ENCODE assay signal across 20 cellular contexts in genomic region chr13:65889368-65889767, GRCh38.
A peak's percentile ranks its signal among the peaks of the same experiment; 100 is the strongest.
DNase-seq lines count a peak whose midpoint lies in the region; ATAC-seq and TF ChIP-seq lines count a peak whose summit lies in the region.
"Had no signal": no experiment of that assay in that cellular context is flagged by ENCODE, and none has a peak within 500 bp of the region (broad histone marks: within the 10 kb centered on the region; RNA-seq: fewer than 3 reads in every experiment).

No MANE protein-coding gene starts in this region.

- 76% methylated on average over 5 of the region's 5 CpGs for WGBS in SK-N-SH (ENCODE audit: low lambda C conversion rate)

- no peak overlapping the region for H2AFZ ChIP-seq in SK-N-SH (ENCODE audit: low read depth)

- no peak for TF ChIP-seq EP300 in SK-N-SH (IDR thresholded peaks at IDR 0.05; ENCODE audit: borderline replicate concordance in 1 of 2, low read depth in 1 of 2, low read length in 1 of 2)

- H3K9ac ChIP-seq in SK-N-SH: no peak overlapping the region

- 0 out of 2 replicates have a peak, but pooled peaks cover 5% of the 10 kb centered on the region for H3K9me3 Mint-ChIP-seq in WTC11
- no peaks in the 10 kb centered on the region for H3K9me3 Mint-ChIP-seq in Caco-2 (ENCODE audit: unreplicated experiment)
- peaks cover 3% of the 10 kb centered on the region for H3K9me3 Mint-ChIP-seq in natural killer cell treated with Interleukin-12 subunit alpha and Interleukin-12 subunit beta and Interleukin-15 and Interleukin-18, amount 100 ng/mL, for 72 hours
- H3K9me3 Mint-ChIP-seq: CD4-positive, alpha-beta T cell had no signal

- no TSS peak for BruUV-seq in Caco-2 (replicated peaks; lab: Mats Ljungman, UMichigan)

- no peak for DNase-seq in SK-N-SH
- DNase-seq in WTC11 (ENCODE audit: low spot score): no peak
- DNase-seq in fibroblast of peridontal ligament (ENCODE audit: extremely low read depth): peak; percentile 20
- no peak for DNase-seq in Caco-2
- no peak for DNase-seq in NCI-H1694 treated with DMSO at 0.1 percent for 48 hours (lab: John Stamatoyannopoulos, UW)
- DNase-seq in natural killer cell treated with Interleukin-12 subunit alpha and Interleukin-12 subunit beta and Interleukin-15 and Interleukin-18, amount 100 ng/mL, for 72 hours (ENCODE audit: low spot score): no peak
- DNase-seq: CD4-positive, alpha-beta T cell; DMS153; NCI-H1092 treated with DMSO at 0.1 percent for 48 hours; NCI-H146; NCI-H2081; NCI-H2171 treated with DMSO at 0.1 percent for 48 hours; NCI-H446 treated with DMSO at 0.1 percent for 48 hours; NCI-H69; Peyer's patch had no signal

- H3K27me3 ChIP-seq in SK-N-SH (ENCODE audit: insufficient read depth) (no peaks in the 10 kb centered on the region), Caco-2 (replicated peaks; ENCODE audit: control insufficient read depth, insufficient read depth, low read length) (no peaks in the 10 kb centered on the region)
- H3K27me3 ChIP-seq: Peyer's patch had no signal

- CTCF ChIA-PET in SK-N-SH (lab: Yijun Ruan, JAX): no interaction called here
- CTCF ChIA-PET in WTC11 (lab: Charles Lee): no interaction called here
- CTCF ChIA-PET in Caco-2 (lab: Charles Lee): no interaction called here

- no peak overlapping the region for H3K4me2 ChIP-seq in SK-N-SH

- intact Hi-C loops in Caco-2 (cut with micrococcal nuclease; ENCODE audit: unreplicated experiment): no loop called here

- H3K4me1 Mint-ChIP-seq in WTC11: peaks cover 13% of the 10 kb centered on the region
- no peaks in the 10 kb centered on the region for H3K4me1 Mint-ChIP-seq in Caco-2 (ENCODE audit: low read depth, unreplicated experiment)
- H3K4me1 Mint-ChIP-seq in natural killer cell treated with Interleukin-12 subunit alpha and Interleukin-12 subunit beta and Interleukin-15 and Interleukin-18, amount 100 ng/mL, for 72 hours (ENCODE audit: low read depth in 2 of 2): no peaks in the 10 kb centered on the region

- H3K36me3 Mint-ChIP-seq in WTC11 (no peaks in the 10 kb centered on the region), Caco-2 (ENCODE audit: insufficient read depth, unreplicated experiment) (no peaks in the 10 kb centered on the region)
- H3K36me3 Mint-ChIP-seq in natural killer cell treated with Interleukin-12 subunit alpha and Interleukin-12 subunit beta and Interleukin-15 and Interleukin-18, amount 100 ng/mL, for 72 hours: no peaks in the 10 kb centered on the region

- H3K27ac ChIP-seq in SK-N-SH (ENCODE audit: low read depth in 2 of 2, low read length in 1 of 2): no peak overlapping the region
- H3K27ac ChIP-seq: 22Rv1, Peyer's patch had no signal

- H3F3A ChIP-seq in SK-N-SH (replicated peaks; ENCODE audit: insufficient read depth): no peaks in the 10 kb centered on the region

- H3K4me3 ChIP-seq in SK-N-SH (ENCODE audit: low read depth in 2 of 2, low read length in 1 of 2) (no peak overlapping the region), Caco-2 (ENCODE audit: low read depth, low read length) (no peak overlapping the region)
- H3K4me3 ChIP-seq: HAP-1, Peyer's patch had no signal

- no peaks in the 10 kb centered on the region for H4K20me1 ChIP-seq in SK-N-SH (ENCODE audit: insufficient read depth)

- TF ChIP-seq RAD21 in SK-N-SH (IDR thresholded peaks at IDR 0.05; ENCODE audit: low read length): no peak

- H3K36me3 ChIP-seq in SK-N-SH (replicated peaks in 1 of 2; ENCODE audit: control insufficient read depth in 1 of 2, insufficient read depth in 2 of 2, low read length in 1 of 2) (no peaks in the 10 kb centered on the region), Caco-2 (ENCODE audit: control insufficient read depth, insufficient read depth, low read length) (no peaks in the 10 kb centered on the region)
- H3K36me3 ChIP-seq: HAP-1, Peyer's patch had no signal

- no peaks in the 10 kb centered on the region for H3K27me3 Mint-ChIP-seq in WTC11 (ENCODE audit: low read depth)
- H3K27me3 Mint-ChIP-seq in Caco-2 (ENCODE audit: insufficient read depth, unreplicated experiment): no peaks in the 10 kb centered on the region
- no peaks in the 10 kb centered on the region for H3K27me3 Mint-ChIP-seq in natural killer cell treated with Interleukin-12 subunit alpha and Interleukin-12 subunit beta and Interleukin-15 and Interleukin-18, amount 100 ng/mL, for 72 hours
- H3K27me3 Mint-ChIP-seq: CD4-positive, alpha-beta T cell had no signal

- H3K4me1 ChIP-seq in SK-N-SH (ENCODE audit: control insufficient read depth in 1 of 2, insufficient read depth in 2 of 2, low read depth in 1 of 2, low read length in 1 of 2) (0 out of 4 replicates have a peak, but pooled peaks cover 0 to 6% of the 10 kb centered on the region in 2 experiments), Caco-2 (no peaks in the 10 kb centered on the region)
- H3K4me1 ChIP-seq: HAP-1, Peyer's patch had no signal

- no peak for ATAC-seq in SK-N-SH treated with all-trans-retinoic acid at 6 μM for 48 hours
- no peak for ATAC-seq in WTC11
- no peak for ATAC-seq in GM19397 (IDR thresholded peaks at IDR 0.05; ENCODE audit: unreplicated experiment)
- ATAC-seq in natural killer cell treated with Interleukin-12 subunit alpha and Interleukin-12 subunit beta and Interleukin-15 and Interleukin-18, amount 100 ng/mL, for 72 hours: no peak
- ATAC-seq: Right ventricle myocardium inferior had no signal

- H3K79me2 ChIP-seq in SK-N-SH (ENCODE audit: insufficient read depth): no peaks in the 10 kb centered on the region

- H3K9me3 ChIP-seq in SK-N-SH: no peaks in the 10 kb centered on the region
- H3K9me3 ChIP-seq in Caco-2: no peaks in the 10 kb centered on the region
- H3K9me3 ChIP-seq: HAP-1, Peyer's patch had no signal

- no peak overlapping the region for H3K4me3 Mint-ChIP-seq in WTC11
- no peak overlapping the region for H3K4me3 Mint-ChIP-seq in Caco-2 (ENCODE audit: unreplicated experiment)
- H3K4me3 Mint-ChIP-seq in natural killer cell treated with Interleukin-12 subunit alpha and Interleukin-12 subunit beta and Interleukin-15 and Interleukin-18, amount 100 ng/mL, for 72 hours: no peak overlapping the region
- H3K4me3 Mint-ChIP-seq: CD4-positive, alpha-beta T cell had no signal

- POLR2A ChIA-PET in SK-N-SH (lab: Yijun Ruan, JAX): no interaction called here
- POLR2A ChIA-PET in WTC11 (lab: Charles Lee): no interaction called here
- POLR2A ChIA-PET in Caco-2 (lab: Charles Lee): no interaction called here

- H3K27ac Mint-ChIP-seq in WTC11: peak overlapping the region; percentile 6; the same call in 1 of the 2 replicates
- H3K27ac Mint-ChIP-seq in Caco-2 (ENCODE audit: unreplicated experiment): no peak overlapping the region
- H3K27ac Mint-ChIP-seq in natural killer cell treated with Interleukin-12 subunit alpha and Interleukin-12 subunit beta and Interleukin-15 and Interleukin-18, amount 100 ng/mL, for 72 hours: no peak overlapping the region
- H3K27ac Mint-ChIP-seq: CD4-positive, alpha-beta T cell had no signal

- H3K9me2 ChIP-seq in SK-N-SH: no peaks in the 10 kb centered on the region

- no peak for TF ChIP-seq CTCF in SK-N-SH (IDR thresholded peaks at IDR 0.05)
- TF ChIP-seq CTCF in WTC11 (IDR thresholded peaks at IDR 0.05): no peak
- TF ChIP-seq CTCF in Caco-2 (IDR thresholded peaks at IDR 0.05; ENCODE audit: insufficient read depth in 1 of 2, low read depth in 1 of 2, low read length in 1 of 2, severe bottlenecking in 1 of 2, unreplicated experiment in 1 of 2): no peak

TF ChIP-seq in SK-N-SH, 30 proteins besides CTCF, POLR2A, EP300 and RAD21 (continues in another document):
- no peak for TF ChIP-seq FOXJ3 (CRISPR knock-in tag; IDR thresholded peaks at IDR 0.05)
- no peak for TF ChIP-seq RXRA (IDR thresholded peaks at IDR 0.05; ENCODE audit: borderline replicate concordance, low read depth)
- no peak for TF ChIP-seq PBX3 (IDR thresholded peaks at IDR 0.05)
- TF ChIP-seq NRF1 (IDR thresholded peaks at IDR 0.05; ENCODE audit: low read depth, low read length): no peak
- TF ChIP-seq POLR2AphosphoS5 (IDR thresholded peaks at IDR 0.05; ENCODE audit: low read depth, low read length): no peak

TF ChIP-seq in SK-N-SH treated with all-trans-retinoic acid at 6 μM for 48 hours, 23 proteins besides CTCF, POLR2A, EP300 and RAD21 (continues in another document):
- no peak for TF ChIP-seq SNAI2 (CRISPR knock-in tag; IDR thresholded peaks at IDR 0.05)
- no peak for TF ChIP-seq ZFP30 (CRISPR knock-in tag; IDR thresholded peaks at IDR 0.05)
- TF ChIP-seq ISL1 (CRISPR knock-in tag; IDR thresholded peaks at IDR 0.05): no peak
- no peak for TF ChIP-seq ZFP3 (CRISPR knock-in tag; IDR thresholded peaks at IDR 0.05)
- no peak for TF ChIP-seq POU6F1 (CRISPR knock-in tag; IDR thresholded peaks at IDR 0.05; ENCODE audit: borderline replicate concordance, low read depth)
- no peak for TF ChIP-seq ESRRG (CRISPR knock-in tag; IDR thresholded peaks at IDR 0.05)

TF ChIP-seq in WTC11, 78 proteins besides CTCF, POLR2A, EP300 and RAD21 (continues in another document):
- TF ChIP-seq ZBTB43 (CRISPR knock-in tag; IDR thresholded peaks at IDR 0.05) (no peak), ZNF423 (CRISPR knock-in tag; IDR thresholded peaks at IDR 0.05) (no peak)
